19 cellular contexts compared by ENCODE assay signal in the genomic region with DNA sequence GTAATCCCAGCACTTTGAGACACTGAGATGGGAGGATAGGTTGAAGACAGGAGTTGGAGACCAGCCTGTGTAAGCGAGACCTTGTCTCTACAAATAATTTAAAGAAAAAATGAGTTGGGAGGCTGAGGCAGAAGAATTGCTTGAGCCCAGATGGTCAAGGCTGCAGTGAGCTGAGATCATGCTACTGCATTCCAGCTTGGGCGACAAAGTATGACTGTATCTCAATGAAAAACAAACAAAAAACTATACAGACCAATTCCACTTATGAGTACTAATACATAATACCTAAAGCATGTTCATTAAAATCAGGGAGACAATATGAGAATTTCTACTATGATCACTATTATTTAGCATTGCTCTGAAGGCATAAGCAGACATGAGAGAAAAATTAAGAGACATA. TPM values are rescaled to one million over a fixed set of nuclear protein-coding genes. Genes with fewer than 3 reads are reported as not detected.
A peak's percentile ranks its signal among the peaks of the same experiment; 100 is the strongest.
DNase-seq lines count a peak whose midpoint lies in the region; ATAC-seq and TF ChIP-seq lines count a peak whose summit lies in the region.
"Had no signal": no experiment of that assay in that cellular context is flagged by ENCODE, and none has a peak within 500 bp of the region (broad histone marks: within the 10 kb centered on the region; RNA-seq: fewer than 3 reads in every experiment).

No MANE protein-coding gene starts in this region.

- no peak for TF ChIP-seq CTCF in suprapubic skin (IDR thresholded peaks at IDR 0.05)

- H3K27me3 ChIP-seq in suprapubic skin = no peaks in the 10 kb centered on the region
- H3K27me3 ChIP-seq: upper lobe of left lung had no signal

- no peak for TF ChIP-seq POLR2A in suprapubic skin (IDR thresholded peaks at IDR 0.05)

- no peaks in the 10 kb centered on the region for H3K27me3 Mint-ChIP-seq in activated naive CD8-positive, alpha-beta T cell
- H3K27me3 Mint-ChIP-seq in activated naive CD8-positive, alpha-beta T cell treated with anti-CD3 and anti-CD28 coated beads, Interleukin-2, amount 50 U/mL, for 24 hours = no peaks in the 10 kb centered on the region
- H3K27me3 Mint-ChIP-seq: stimulated activated naive B cell treated with anti-CD40 and anti-IgM and Interleukin-4, amounts not matched to agents 10 μg/mL and 1 μg/mL and 100 μg/mL, for 72 hours had no signal

- peaks cover 27% of the 10 kb centered on the region for H3K36me3 ChIP-seq in suprapubic skin

- DNase-seq in activated naive CD8-positive, alpha-beta T cell treated with anti-CD3 and anti-CD28 coated beads, Interleukin-2, amount 50 U/mL, for 24 hours = no peak
- DNase-seq in astrocyte of the hippocampus (ENCODE audit: low read depth, low spot score) (peak; percentile 42), hepatic stellate cell (ENCODE audit: low spot score) (peak; percentile 17), suprapubic skin (ENCODE audit: low spot score in 2 of 2) (no peak), NCI-H2081 treated with DMSO at 0.1 percent for 48 hours (lab: John Stamatoyannopoulos, UW) (no peak)
- DNase-seq: activated CD4-positive, CD25-positive, alpha-beta regulatory T cell; activated naive CD4-positive, alpha-beta T cell treated with anti-CD3 and anti-CD28 coated beads, Interleukin-2, amount 50 U/mL, for 16 hours; H9; head of caudate nucleus; kidney; NCI-H2171; small intestine; stimulated activated naive B cell treated with anti-CD40 and anti-IgM and Interleukin-4, amounts not matched to agents 10 μg/mL and 1 μg/mL and 100 μg/mL, for 72 hours; upper lobe of left lung had no signal

- no peaks in the 10 kb centered on the region for H3K9me3 ChIP-seq in suprapubic skin
- H3K9me3 ChIP-seq: A549, upper lobe of left lung had no signal

- H3K9me3 Mint-ChIP-seq in activated naive CD8-positive, alpha-beta T cell (ENCODE audit: low read depth) = no peaks in the 10 kb centered on the region
- no peaks in the 10 kb centered on the region for H3K9me3 Mint-ChIP-seq in activated naive CD8-positive, alpha-beta T cell treated with anti-CD3 and anti-CD28 coated beads, Interleukin-2, amount 50 U/mL, for 24 hours
- H3K9me3 Mint-ChIP-seq: H9; stimulated activated naive B cell treated with anti-CD40 and anti-IgM and Interleukin-4, amounts not matched to agents 10 μg/mL and 1 μg/mL and 100 μg/mL, for 72 hours; T-helper 1 cell treated with Interleukin-12 subunit alpha and Interleukin-12 subunit beta and Interleukin-4 antibody, amounts not matched to agents 30 μg/mL and 1 μg/mL, for 36 hours had no signal

- peak overlapping the region; percentile 61 for H3K4me3 Mint-ChIP-seq in activated naive CD8-positive, alpha-beta T cell
- no peak overlapping the region for H3K4me3 Mint-ChIP-seq in activated naive CD8-positive, alpha-beta T cell treated with anti-CD3 and anti-CD28 coated beads, Interleukin-2, amount 50 U/mL, for 24 hours
- H3K4me3 Mint-ChIP-seq: H9; stimulated activated naive B cell treated with anti-CD40 and anti-IgM and Interleukin-4, amounts not matched to agents 10 μg/mL and 1 μg/mL and 100 μg/mL, for 72 hours; T-helper 1 cell treated with Interleukin-12 subunit alpha and Interleukin-12 subunit beta and Interleukin-4 antibody, amounts not matched to agents 30 μg/mL and 1 μg/mL, for 36 hours had no signal

- H3K36me3 Mint-ChIP-seq in activated naive CD8-positive, alpha-beta T cell = peaks cover 4% of the 10 kb centered on the region
- peaks cover 24% of the 10 kb centered on the region for H3K36me3 Mint-ChIP-seq in activated naive CD8-positive, alpha-beta T cell treated with anti-CD3 and anti-CD28 coated beads, Interleukin-2, amount 50 U/mL, for 24 hours (ENCODE audit: low read depth)

- 65% methylated on average over 2 of the region's 2 CpGs for WGBS in suprapubic skin

- no peak for ATAC-seq in activated naive CD8-positive, alpha-beta T cell treated with anti-CD3 and anti-CD28 coated beads, Interleukin-2, amount 50 U/mL, for 24 hours
- no peak for ATAC-seq in GM18520 (IDR thresholded peaks at IDR 0.05; ENCODE audit: unreplicated experiment)
- ATAC-seq in GM21737 (IDR thresholded peaks at IDR 0.05; ENCODE audit: unreplicated experiment) = no peak
- ATAC-seq: A549; stimulated activated naive B cell treated with anti-CD40 and anti-IgM and Interleukin-4, amounts not matched to agents 10 μg/mL and 1 μg/mL and 100 μg/mL, for 72 hours had no signal

- no peak for TF ChIP-seq EP300 in suprapubic skin (IDR thresholded peaks at IDR 0.05)

- peaks cover 44% of the 10 kb centered on the region for H3K4me1 ChIP-seq in suprapubic skin

- H3K27ac Mint-ChIP-seq in activated naive CD8-positive, alpha-beta T cell = peak overlapping the region; percentile 5
- no peak overlapping the region for H3K27ac Mint-ChIP-seq in activated naive CD8-positive, alpha-beta T cell treated with anti-CD3 and anti-CD28 coated beads, Interleukin-2, amount 50 U/mL, for 24 hours
- H3K27ac Mint-ChIP-seq: H9; stimulated activated naive B cell treated with anti-CD40 and anti-IgM and Interleukin-4, amounts not matched to agents 10 μg/mL and 1 μg/mL and 100 μg/mL, for 72 hours; T-helper 1 cell treated with Interleukin-12 subunit alpha and Interleukin-12 subunit beta and Interleukin-4 antibody, amounts not matched to agents 30 μg/mL and 1 μg/mL, for 36 hours had no signal

- H3K4me1 Mint-ChIP-seq in activated naive CD8-positive, alpha-beta T cell (ENCODE audit: low read depth) = peaks cover 63% of the 10 kb centered on the region
- H3K4me1 Mint-ChIP-seq in activated naive CD8-positive, alpha-beta T cell treated with anti-CD3 and anti-CD28 coated beads, Interleukin-2, amount 50 U/mL, for 24 hours = peaks cover 39% of the 10 kb centered on the region

- H3K27ac ChIP-seq in suprapubic skin = no peak overlapping the region
- H3K27ac ChIP-seq: A549, upper lobe of left lung had no signal

- no peak overlapping the region for H3K4me3 ChIP-seq in suprapubic skin
- H3K4me3 ChIP-seq: A549, upper lobe of left lung had no signal

RNA-seq across cellular contexts. Expression of a gene that starts 12.6 kb away (rescaled TPM):
- 100 to 1,000 TPM in 1 of 4 donors, 10 to 100 TPM in 3; 70.1 to 135 (median 77.7) TPM for total RNA-seq in suprapubic skin

RNA-seq across cellular contexts. Expression of a gene that starts 43.2 kb away (rescaled TPM):
- 10 to 100 TPM; 24.9 to 32.7 (median 28.6) TPM for total RNA-seq in suprapubic skin

Comparison
In these comparisons a context has a peak if more than half of its experiments do, and no peak if none do; other contexts are left out.
1. DNase-seq: peak in astrocyte of the hippocampus (single experiment) and hepatic stellate cell (single experiment); none in activated naive CD8-positive, alpha-beta T cell treated with anti-CD3 and anti-CD28 coated beads, Interleukin-2, amount 50 U/mL, for 24 hours (single experiment), suprapubic skin (0 of 2) and NCI-H2081 treated with DMSO at 0.1 percent for 48 hours (single experiment).